In the genomic region with DNA sequence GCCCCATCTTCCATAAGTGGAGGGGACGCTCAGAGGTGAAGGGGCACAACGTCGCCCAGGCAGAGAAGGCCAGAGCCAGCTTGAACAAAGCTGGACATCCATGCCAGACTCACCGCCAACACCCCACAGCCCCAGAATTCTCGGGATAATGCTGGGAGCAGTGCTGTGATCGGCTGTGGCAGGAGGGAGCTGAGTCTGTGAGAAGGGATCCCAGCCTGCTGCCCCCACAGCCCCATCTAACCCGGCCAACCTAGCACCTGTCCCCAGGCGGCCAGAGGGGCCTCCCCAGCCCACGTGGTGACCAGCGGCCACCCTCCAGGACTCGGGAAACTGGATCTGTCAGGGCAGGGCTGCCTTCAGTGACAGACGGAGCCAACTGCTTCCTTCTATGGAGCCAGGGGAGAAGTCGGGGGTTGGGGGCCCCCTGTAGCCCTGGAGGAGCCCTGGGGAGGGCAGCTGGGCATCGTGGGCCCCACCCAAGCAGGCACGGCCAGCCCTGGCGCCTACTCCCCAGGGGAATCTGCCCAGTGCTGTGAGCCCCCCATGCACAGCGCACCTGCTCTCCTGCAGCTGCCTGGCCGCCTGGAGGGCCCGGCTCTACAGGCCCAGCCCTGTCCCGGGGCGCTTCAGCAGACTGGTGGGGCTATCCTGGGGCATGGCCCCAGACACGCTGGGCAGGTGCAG, we compare ENCODE assay signal across 14 cellular contexts. TPM values are rescaled to one million over a fixed set of nuclear protein-coding genes. Genes with fewer than 3 reads are reported as not detected.
DNase-seq lines count a peak whose midpoint lies in the region; FAIRE-seq and TF ChIP-seq lines count a peak whose summit lies in the region.
"Had no signal": no experiment of that assay in that cellular context is flagged by ENCODE, and none has a peak within 500 bp of the region (broad histone marks: within the 10 kb centered on the region; RNA-seq: fewer than 3 reads in every experiment).

No MANE protein-coding gene starts in this region.

- H3K4me1 Mint-ChIP-seq in activated CD4-positive, alpha-beta memory T cell treated with anti-CD3 and anti-CD28 coated beads, Interleukin-2, amount 10 ng/mL, durations not matched to agents 7 days and 5 days = peaks cover 24% of the 10 kb centered on the region

- CTCF ChIA-PET in RWPE1 (lab: Yijun Ruan, JAX) = interaction anchor here (0.5 kb wide), 1 partner anchor 29 kb away, joined by 3 read pairs; no protein-coding TSS in a partner anchor
- CTCF ChIA-PET in activated CD4-positive, alpha-beta memory T cell treated with anti-CD3 and anti-CD28 coated beads, Interleukin-2, amount 10 ng/mL, durations not matched to agents 7 days and 5 days (lab: Charles Lee) = no interaction called here

- H3K4me3 ChIP-seq in skeletal muscle cell (ENCODE audit: low read depth, low read length) = no peak overlapping the region

- no peak for TF ChIP-seq CTCF in RWPE1 (conservative IDR thresholded peaks at IDR 0.05; ENCODE audit: low read depth)

- no peak overlapping the region for H3K27ac Mint-ChIP-seq in activated CD4-positive, alpha-beta memory T cell treated with anti-CD3 and anti-CD28 coated beads, Interleukin-2, amount 10 ng/mL, durations not matched to agents 7 days and 5 days
- H3K27ac Mint-ChIP-seq: CD4-positive, CD25-positive, alpha-beta regulatory T cell had no signal

- H3K27ac ChIP-seq in RWPE1 = peak overlapping the region; percentile 96
- H3K27ac ChIP-seq: 22Rv1 had no signal

- FAIRE-seq in HTR-8/SVneo (lab: Jason Lieb, UNC) = no peak

- no peaks in the 10 kb centered on the region for H3K36me3 Mint-ChIP-seq in activated CD4-positive, alpha-beta memory T cell treated with anti-CD3 and anti-CD28 coated beads, Interleukin-2, amount 10 ng/mL, durations not matched to agents 7 days and 5 days (ENCODE audit: low read depth)
- H3K36me3 Mint-ChIP-seq: CD4-positive, CD25-positive, alpha-beta regulatory T cell had no signal

- no peaks in the 10 kb centered on the region for H3K9me3 Mint-ChIP-seq in activated CD4-positive, alpha-beta memory T cell treated with anti-CD3 and anti-CD28 coated beads, Interleukin-2, amount 10 ng/mL, durations not matched to agents 7 days and 5 days
- H3K9me3 Mint-ChIP-seq: CD4-positive, CD25-positive, alpha-beta regulatory T cell had no signal

- no peak overlapping the region for H3K4me3 Mint-ChIP-seq in activated CD4-positive, alpha-beta memory T cell treated with anti-CD3 and anti-CD28 coated beads, Interleukin-2, amount 10 ng/mL, durations not matched to agents 7 days and 5 days

- no peaks in the 10 kb centered on the region for H3K27me3 Mint-ChIP-seq in activated CD4-positive, alpha-beta memory T cell treated with anti-CD3 and anti-CD28 coated beads, Interleukin-2, amount 10 ng/mL, durations not matched to agents 7 days and 5 days
- H3K27me3 Mint-ChIP-seq: CD4-positive, CD25-positive, alpha-beta regulatory T cell had no signal

- POLR2A ChIA-PET in RWPE1 (lab: Yijun Ruan, JAX; ENCODE audit: low non-redundant PET) = no interaction called here
- POLR2A ChIA-PET in activated CD4-positive, alpha-beta memory T cell treated with anti-CD3 and anti-CD28 coated beads, Interleukin-2, amount 10 ng/mL, durations not matched to agents 7 days and 5 days (lab: Charles Lee) = no interaction called here

- DNase-seq in NCI-H146 (lab: John Stamatoyannopoulos, UW) = peak; percentile 36
- no peak for DNase-seq in NCI-H146 treated with DMSO at 0.1 percent for 48 hours (lab: John Stamatoyannopoulos, UW; ENCODE audit: unreplicated experiment)
- DNase-seq in RWPE1 (ENCODE audit: low spot score) = no peak
- DNase-seq in left kidney (ENCODE audit: low read depth, low spot score) = peak; percentile 53
- peak; percentile 36 for DNase-seq in skeletal muscle cell (ENCODE audit: low read depth)
- DNase-seq in activated CD4-positive, alpha-beta memory T cell treated with anti-CD3 and anti-CD28 coated beads, Interleukin-2, amount 10 ng/mL, durations not matched to agents 7 days and 5 days = no peak
- DNase-seq in HTR-8/SVneo (ENCODE audit: insufficient read length, low spot score) = no peak
- DNase-seq in activated CD4-positive, CD25-positive, alpha-beta regulatory T cell (lab: John Stamatoyannopoulos, UW) = no peak
- DNase-seq: activated effector memory CD4-positive, alpha-beta T cell treated with Interleukin-2 at 50 U/mL for 16 hours; CD4-positive, CD25-positive, alpha-beta regulatory T cell; EL; NCI-H187 treated with DMSO at 0.1 percent for 48 hours; NCI-H526 treated with DMSO at 0.1 percent for 48 hours had no signal

RNA-seq across cellular contexts. Expression of a gene that starts 6.0 kb away (rescaled TPM):
- 10 to 100 TPM; 26.0 to 29.3 TPM for total RNA-seq in activated CD4-positive, alpha-beta memory T cell treated with anti-CD3 and anti-CD28 coated beads, Interleukin-2, amount 10 ng/mL, durations not matched to agents 7 days and 5 days

RNA-seq across cellular contexts. Expression of a gene that starts 36.5 kb away (rescaled TPM):
- 10 to 100 TPM in 1 of 2 experiments, 1 to 10 TPM in 1; 9.6 to 10.3 TPM for total RNA-seq in activated CD4-positive, alpha-beta memory T cell treated with anti-CD3 and anti-CD28 coated beads, Interleukin-2, amount 10 ng/mL, durations not matched to agents 7 days and 5 days

Comparison
In these comparisons a context has a peak if more than half of its experiments do, and no peak if none do; other contexts are left out.
1. DNase-seq: peak in NCI-H146 (single experiment), left kidney (single experiment) and skeletal muscle cell (single experiment); none in NCI-H146 treated with DMSO at 0.1 percent for 48 hours (single experiment), RWPE1 (single experiment), activated CD4-positive, alpha-beta memory T cell treated with anti-CD3 and anti-CD28 coated beads, Interleukin-2, amount 10 ng/mL, durations not matched to agents 7 days and 5 days (single experiment), HTR-8/SVneo (single experiment) and activated CD4-positive, CD25-positive, alpha-beta regulatory T cell (0 of 4).